In the genomic region with DNA sequence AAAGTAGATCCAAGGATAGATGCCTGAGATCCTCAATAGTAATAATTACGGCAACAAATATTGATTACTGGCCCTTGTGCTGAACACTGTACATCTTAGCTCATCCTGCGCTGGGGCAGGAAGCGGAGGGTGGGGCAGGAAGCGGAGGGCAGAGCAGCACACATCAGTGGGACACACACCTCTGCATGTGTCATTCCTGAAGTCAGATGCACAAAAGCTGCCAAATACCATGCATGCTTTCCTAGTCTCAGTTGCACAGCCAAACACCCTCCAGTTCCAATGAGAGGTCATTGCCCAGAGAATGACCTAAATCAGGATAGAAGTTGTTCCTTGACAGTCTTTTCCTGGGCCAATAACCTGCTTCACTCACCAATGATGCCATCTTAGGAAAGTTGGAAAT, we compare ENCODE assay signal across 11 cellular contexts.
DNase-seq lines count a peak whose midpoint lies in the region; ATAC-seq and TF ChIP-seq lines count a peak whose summit lies in the region.
"Had no signal": no experiment of that assay in that cellular context is flagged by ENCODE, and none has a peak within 500 bp of the region (broad histone marks: within the 10 kb centered on the region; RNA-seq: fewer than 3 reads in every experiment).

No MANE protein-coding gene starts in this region.

- H3K4me3 Mint-ChIP-seq in central memory CD8-positive, alpha-beta T cell = peak overlapping the region; percentile 59

- DNase-seq in HT1080 (ENCODE audit: low read depth) (peak; percentile 83), ovary (no peak)
- DNase-seq in activated CD4-positive, alpha-beta T cell treated with anti-CD3 and anti-CD28 coated beads for 4 hours = peak; percentile 26 to 35
- no peak for DNase-seq in central memory CD8-positive, alpha-beta T cell (ENCODE audit: low spot score in 2 of 2)
- DNase-seq in stimulated activated CD4-positive, alpha-beta T cell treated with anti-CD3 and anti-CD28 coated beads, Interleukin-4, amount 100 ng/mL, for 1 hour = peak; percentile 45
- DNase-seq: left ventricle myocardium inferior had no signal

- H3K27ac ChIP-seq in ovary = no peak overlapping the region
- H3K27ac ChIP-seq: left ventricle myocardium inferior, parathyroid adenoma, vagina had no signal

- no peaks in the 10 kb centered on the region for H3K9me3 Mint-ChIP-seq in central memory CD8-positive, alpha-beta T cell

- no peaks in the 10 kb centered on the region for H3K36me3 Mint-ChIP-seq in central memory CD8-positive, alpha-beta T cell (ENCODE audit: insufficient read depth)

- no peak overlapping the region for H3K4me3 ChIP-seq in ovary
- H3K4me3 ChIP-seq: HAP-1, left ventricle myocardium inferior, vagina had no signal

- H3K4me1 Mint-ChIP-seq in central memory CD8-positive, alpha-beta T cell = peaks cover 16% of the 10 kb centered on the region

- H3K4me1 ChIP-seq in ovary (ENCODE audit: insufficient read depth) = no peaks in the 10 kb centered on the region
- H3K4me1 ChIP-seq: HAP-1, left ventricle myocardium inferior, parathyroid adenoma, vagina had no signal

- H3K36me3 ChIP-seq in ovary = no peaks in the 10 kb centered on the region
- H3K36me3 ChIP-seq: HAP-1, left ventricle myocardium inferior, vagina had no signal

- ATAC-seq in central memory CD8-positive, alpha-beta T cell (replicated peaks; ENCODE audit: extremely low read depth, poor library complexity, severe bottlenecking) = peak; percentile 72
- ATAC-seq in GM21526 (IDR thresholded peaks at IDR 0.05; ENCODE audit: low FRiP score, unreplicated experiment) (no peak), HG03045 (IDR thresholded peaks at IDR 0.05; ENCODE audit: unreplicated experiment) (no peak)

- H3K27ac Mint-ChIP-seq in central memory CD8-positive, alpha-beta T cell (ENCODE audit: low read depth) = no peak overlapping the region

- intact Hi-C loops in ovary (cut with DNase I) = no loop called here

- WGBS in ovary, 3 donors = 88 to 93% (median 90%) methylated on average over 4 of the region's 4 CpGs

- no peak for TF ChIP-seq EP300 in ovary (IDR thresholded peaks at IDR 0.05)

- H3K9me3 ChIP-seq in ovary = no peaks in the 10 kb centered on the region
- H3K9me3 ChIP-seq: HAP-1, left ventricle myocardium inferior, vagina had no signal

- no peaks in the 10 kb centered on the region for H3K27me3 Mint-ChIP-seq in central memory CD8-positive, alpha-beta T cell

- no peak for TF ChIP-seq POLR2A in ovary (IDR thresholded peaks at IDR 0.05)

- no peaks in the 10 kb centered on the region for H3K27me3 ChIP-seq in ovary
- H3K27me3 ChIP-seq: vagina had no signal

- TF ChIP-seq CTCF in ovary (IDR thresholded peaks at IDR 0.05) = no peak

Comparison
In these comparisons a context has a peak if more than half of its experiments do, and no peak if none do; other contexts are left out.
1. DNase-seq: peak in HT1080 (single experiment), activated CD4-positive, alpha-beta T cell treated with anti-CD3 and anti-CD28 coated beads for 4 hours (2 of 2) and stimulated activated CD4-positive, alpha-beta T cell treated with anti-CD3 and anti-CD28 coated beads, Interleukin-4, amount 100 ng/mL, for 1 hour (single experiment); none in central memory CD8-positive, alpha-beta T cell (0 of 2) and ovary (0 of 5).